Comparison of ENCODE assay signal across 1 cellular context in the genomic region with DNA sequence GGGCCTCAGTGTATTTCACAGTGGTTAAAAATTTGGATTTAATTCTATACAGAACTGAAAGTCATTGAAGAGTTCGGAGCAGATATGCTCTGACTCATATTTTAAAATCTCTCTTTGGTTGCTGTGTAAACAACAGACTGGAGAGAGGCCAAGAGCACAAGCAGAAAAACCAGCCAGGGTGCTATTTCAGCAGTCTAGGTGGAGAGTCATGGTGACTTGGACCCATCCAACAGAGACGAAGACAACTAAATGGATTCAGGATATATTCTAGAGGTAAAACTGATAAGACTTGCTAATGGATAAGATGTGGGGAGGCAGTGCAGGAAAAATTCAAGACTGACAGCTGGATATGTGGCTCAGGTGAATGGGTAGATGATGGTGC.
TF ChIP-seq lines count a peak whose summit lies in the region.

No MANE protein-coding gene starts in this region.

TF ChIP-seq in HCT116, 20 proteins besides CTCF, POLR2A, EP300 and RAD21 (continued from another document):
- TF ChIP-seq, protein P1, sequence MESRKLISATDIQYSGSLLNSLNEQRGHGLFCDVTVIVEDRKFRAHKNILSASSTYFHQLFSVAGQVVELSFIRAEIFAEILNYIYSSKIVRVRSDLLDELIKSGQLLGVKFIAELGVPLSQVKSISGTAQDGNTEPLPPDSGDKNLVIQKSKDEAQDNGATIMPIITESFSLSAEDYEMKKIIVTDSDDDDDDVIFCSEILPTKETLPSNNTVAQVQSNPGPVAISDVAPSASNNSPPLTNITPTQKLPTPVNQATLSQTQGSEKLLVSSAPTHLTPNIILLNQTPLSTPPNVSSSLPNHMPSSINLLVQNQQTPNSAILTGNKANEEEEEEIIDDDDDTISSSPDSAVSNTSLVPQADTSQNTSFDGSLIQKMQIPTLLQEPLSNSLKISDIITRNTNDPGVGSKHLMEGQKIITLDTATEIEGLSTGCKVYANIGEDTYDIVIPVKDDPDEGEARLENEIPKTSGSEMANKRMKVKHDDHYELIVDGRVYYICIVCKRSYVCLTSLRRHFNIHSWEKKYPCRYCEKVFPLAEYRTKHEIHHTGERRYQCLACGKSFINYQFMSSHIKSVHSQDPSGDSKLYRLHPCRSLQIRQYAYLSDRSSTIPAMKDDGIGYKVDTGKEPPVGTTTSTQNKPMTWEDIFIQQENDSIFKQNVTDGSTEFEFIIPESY (IDR thresholded peaks at IDR 0.05; ENCODE audit: extremely low read depth, insufficient replicate concordance, low read length): no peak
- no peak for TF ChIP-seq ZNF274 (IDR thresholded peaks at IDR 0.05; ENCODE audit: low read depth, low read length)
- peak; percentile 56 for TF ChIP-seq YY1 (IDR thresholded peaks at IDR 0.05; ENCODE audit: extremely low read depth, insufficient replicate concordance, low read depth, low read length)
- TF ChIP-seq SIN3A (IDR thresholded peaks at IDR 0.05; ENCODE audit: low read depth): no peak
